20 cellular contexts compared by ENCODE assay signal in genomic region chr1:206721454-206721853, GRCh38. TPM values are rescaled to one million over a fixed set of nuclear protein-coding genes. Genes with fewer than 3 reads are reported as not detected.
DNase-seq lines count a peak whose midpoint lies in the region; ATAC-seq and TF ChIP-seq lines count a peak whose summit lies in the region.
"Had no signal": no experiment of that assay in that cellular context is flagged by ENCODE, and none has a peak within 500 bp of the region (broad histone marks: within the 10 kb centered on the region; RNA-seq: fewer than 3 reads in every experiment).

No MANE protein-coding gene starts in this region.

- no peaks in the 10 kb centered on the region for H3K36me3 Mint-ChIP-seq in activated T-cell treated with anti-CD3 and anti-CD28 coated beads, Interleukin-2, amount 50 U/mL, for 72 hours (ENCODE audit: insufficient read depth in 2 of 2)
- H3K36me3 Mint-ChIP-seq in stimulated activated effector memory CD8-positive, alpha-beta T cell treated with anti-CD3 and anti-CD28 coated beads, Interleukin-12 subunit alpha, Interleukin-12 subunit beta, amount 100 ng/mL, for 72 hours: no peaks in the 10 kb centered on the region

- ATAC-seq in activated T-cell treated with anti-CD3 and anti-CD28 coated beads, Interleukin-2, amount 50 U/mL, for 72 hours (replicated peaks in 1 of 2): no peak
- ATAC-seq in stimulated activated effector memory CD8-positive, alpha-beta T cell treated with anti-CD3 and anti-CD28 coated beads, Interleukin-12 subunit alpha, Interleukin-12 subunit beta, amount 100 ng/mL, for 72 hours: no peak
- ATAC-seq: GM12878 had no signal

- no peak overlapping the region for H3K9ac ChIP-seq in liver (ENCODE audit: low read depth in 1 of 2, low read length in 2 of 2)
- H3K9ac ChIP-seq: SK-N-SH had no signal

- no peak for TF ChIP-seq CTCF in liver (IDR thresholded peaks at IDR 0.05; ENCODE audit: low read depth, low read length, missing input control)

- no peak overlapping the region for H3K4me3 Mint-ChIP-seq in activated T-cell treated with anti-CD3 and anti-CD28 coated beads, Interleukin-2, amount 50 U/mL, for 72 hours
- H3K4me3 Mint-ChIP-seq in stimulated activated effector memory CD8-positive, alpha-beta T cell treated with anti-CD3 and anti-CD28 coated beads, Interleukin-12 subunit alpha, Interleukin-12 subunit beta, amount 100 ng/mL, for 72 hours: no peak overlapping the region

- 43% methylated on average over 1 of the region's 1 CpG for WGBS in liver

- no peaks in the 10 kb centered on the region for H3K27me3 ChIP-seq in MG63
- H3K27me3 ChIP-seq in liver (ENCODE audit: control insufficient read depth in 4 of 4, insufficient read depth in 4 of 4, low read length in 3 of 4): no peaks in the 10 kb centered on the region

- H3K4me3 ChIP-seq in MG63 (no peak overlapping the region), liver (ENCODE audit: low read depth in 1 of 3, low read length in 3 of 3) (no peak overlapping the region)
- H3K4me3 ChIP-seq: GM12878 had no signal

- H3K4me1 Mint-ChIP-seq in activated T-cell treated with anti-CD3 and anti-CD28 coated beads, Interleukin-2, amount 50 U/mL, for 72 hours (ENCODE audit: low read depth): peaks cover 70% of the 10 kb centered on the region
- H3K4me1 Mint-ChIP-seq in stimulated activated effector memory CD8-positive, alpha-beta T cell treated with anti-CD3 and anti-CD28 coated beads, Interleukin-12 subunit alpha, Interleukin-12 subunit beta, amount 100 ng/mL, for 72 hours: peaks cover 82% of the 10 kb centered on the region

- peak overlapping the region; percentile 68 for H3K27ac Mint-ChIP-seq in activated T-cell treated with anti-CD3 and anti-CD28 coated beads, Interleukin-2, amount 50 U/mL, for 72 hours
- peak overlapping the region; percentile 87 for H3K27ac Mint-ChIP-seq in stimulated activated effector memory CD8-positive, alpha-beta T cell treated with anti-CD3 and anti-CD28 coated beads, Interleukin-12 subunit alpha, Interleukin-12 subunit beta, amount 100 ng/mL, for 72 hours

- peak overlapping the region; percentile 7 to 22 for H3K27ac ChIP-seq in liver (ENCODE audit: low read depth in 1 of 2, low read length in 2 of 2)
- H3K27ac ChIP-seq: 22Rv1 had no signal

- H3K27me3 Mint-ChIP-seq in activated T-cell treated with anti-CD3 and anti-CD28 coated beads, Interleukin-2, amount 50 U/mL, for 72 hours (ENCODE audit: low read depth): no peaks in the 10 kb centered on the region

- no peak for DNase-seq in activated T-cell treated with anti-CD3 and anti-CD28 coated beads, Interleukin-2, amount 50 U/mL, for 72 hours
- DNase-seq in activated T-cell treated with anti-CD3 and anti-CD28 coated beads for 4 hours (no peak), MG63 (peak; percentile 27), NCI-H69 (lab: John Stamatoyannopoulos, UW) (no peak), SW480 (ENCODE audit: low spot score) (no peak), NCI-H446 treated with DMSO at 0.1 percent for 48 hours (lab: John Stamatoyannopoulos, UW) (no peak)
- no peak for DNase-seq in stimulated activated effector memory CD8-positive, alpha-beta T cell treated with anti-CD3 and anti-CD28 coated beads, Interleukin-12 subunit alpha, Interleukin-12 subunit beta, amount 100 ng/mL, for 72 hours (ENCODE audit: low spot score in 2 of 2)
- DNase-seq: C1 segment of cervical spinal cord, COR-L47, HCEC 1CT, NCI-H146, NCI-H2081 treated with DMSO at 0.1 percent for 48 hours, NCI-H2227 treated with DMSO at 0.1 percent for 48 hours, NCI-H526 treated with DMSO at 0.1 percent for 48 hours, SK-N-SH had no signal

- H3K36me3 ChIP-seq in MG63 (no peaks in the 10 kb centered on the region), liver (ENCODE audit: control insufficient read depth in 4 of 4, insufficient read depth in 3 of 4, low read depth in 1 of 4, low read length in 3 of 4) (no peaks in the 10 kb centered on the region)

- peaks cover 20 to 55% (median 43%) of the 10 kb centered on the region in 4 donors for H3K4me1 ChIP-seq in liver (ENCODE audit: control insufficient read depth in 4 of 4, insufficient read depth in 4 of 4, low read length in 3 of 4)

- H3K9me3 ChIP-seq in MG63 (no peaks in the 10 kb centered on the region), liver (ENCODE audit: control insufficient read depth in 4 of 4, low read length in 3 of 4) (no peaks in the 10 kb centered on the region)
- H3K9me3 ChIP-seq: SK-N-SH had no signal

- no peaks in the 10 kb centered on the region for H3K9me3 Mint-ChIP-seq in activated T-cell treated with anti-CD3 and anti-CD28 coated beads, Interleukin-2, amount 50 U/mL, for 72 hours
- no peaks in the 10 kb centered on the region for H3K9me3 Mint-ChIP-seq in stimulated activated effector memory CD8-positive, alpha-beta T cell treated with anti-CD3 and anti-CD28 coated beads, Interleukin-12 subunit alpha, Interleukin-12 subunit beta, amount 100 ng/mL, for 72 hours

- no peak for TF ChIP-seq RAD21 in liver (IDR thresholded peaks at IDR 0.05)

TF ChIP-seq in liver, 16 proteins besides CTCF, POLR2A, EP300 and RAD21:
- TF ChIP-seq GABPA (IDR thresholded peaks at IDR 0.05 in 1 of 2, conservative IDR thresholded peaks at IDR 0.05 in 1 of 2): no peak
- TF ChIP-seq YY1 (IDR thresholded peaks at IDR 0.05): peak; percentile 33
- peak; percentile 93 to 94 for TF ChIP-seq HNF4A (conservative IDR thresholded peaks at IDR 0.05)
- peak; percentile 39 for TF ChIP-seq SP1 (IDR thresholded peaks at IDR 0.05)
- TF ChIP-seq NR2F2 (IDR thresholded peaks at IDR 0.05): peak; percentile 69
- no peak for TF ChIP-seq TAF1 (conservative IDR thresholded peaks at IDR 0.05)
- peak; percentile 42 to 60 for TF ChIP-seq JUND (IDR thresholded peaks at IDR 0.05)
- TF ChIP-seq ATF3 (IDR thresholded peaks at IDR 0.05): peak; percentile 40
- peak; percentile 88 to 89 for TF ChIP-seq RXRA (IDR thresholded peaks at IDR 0.05)
- peak; percentile 70 for TF ChIP-seq HNF4G (IDR thresholded peaks at IDR 0.05)
- TF ChIP-seq MAX (IDR thresholded peaks at IDR 0.05): peak; percentile 16
- no peak for TF ChIP-seq REST (IDR thresholded peaks at IDR 0.05)
TF ChIP-seq in liver: peak in this region for 9.

RNA-seq across cellular contexts. Expression of gene MAPKAPK2, which starts 36.7 kb away (rescaled TPM):
- 100 to 1,000 TPM; 101 to 102 TPM for total RNA-seq in activated T-cell treated with anti-CD3 and anti-CD28 coated beads, Interleukin-2, amount 50 U/mL, for 72 hours
- 28.1 and 32.3 TPM in 2 replicates for total RNA-seq in MG63 (2014; rRNA removed; shearing (Covaris generic); ENCODE audit: low replicate concordance)
- 10 to 100 TPM in 1 of 2 donors, 1 to 10 TPM in 1; 9.1 to 20.3 TPM for total RNA-seq in liver
- polyA plus RNA-seq in liver: 10 to 100 TPM in 1 of 2 donors, 1 to 10 TPM in 1; 7.5 to 24.5 TPM

RNA-seq across cellular contexts. Expression of gene IL19, which starts 49.1 kb away (rescaled TPM):
- not detected for total RNA-seq in activated T-cell treated with anti-CD3 and anti-CD28 coated beads, Interleukin-2, amount 50 U/mL, for 72 hours
- total RNA-seq in MG63 (2014; rRNA removed; shearing (Covaris generic); ENCODE audit: low replicate concordance): not detected in 2 replicates
- not detected for total RNA-seq in liver
- not detected for polyA plus RNA-seq in liver
- total RNA-seq: G401, GM12878, HT1080 had no signal
- polyA plus RNA-seq: SK-N-SH had no signal

RNA-seq across cellular contexts. Expression of gene IL10, which starts 50.8 kb away (rescaled TPM):
- total RNA-seq in activated T-cell treated with anti-CD3 and anti-CD28 coated beads, Interleukin-2, amount 50 U/mL, for 72 hours: 1 to 10 TPM in 1 of 2 donors, under 1 TPM in 1; 0.77 to 2.3 TPM
- not detected in 2 replicates for total RNA-seq in MG63 (2014; rRNA removed; shearing (Covaris generic); ENCODE audit: low replicate concordance)
- total RNA-seq in liver: 1 to 10 TPM in 1 of 2 donors, under 1 TPM in 1; 0.23 to 1.4 TPM
- under 1 TPM; 0.54 to 0.63 TPM for polyA plus RNA-seq in liver
- total RNA-seq: G401, HT1080 had no signal
- polyA plus RNA-seq: SK-N-SH had no signal
